3 cellular contexts compared by ENCODE assay signal in genomic region chr19:15456441-15456840, GRCh38.
TF ChIP-seq lines count a peak whose summit lies in the region.

No MANE protein-coding gene starts in this region.

TF ChIP-seq in IMR-90, 13 proteins besides CTCF, POLR2A, EP300 and RAD21:
- TF ChIP-seq NFE2L2 (IDR thresholded peaks at IDR 0.05; ENCODE audit: low read depth, low read length) (no peak), CHD1 (IDR thresholded peaks at IDR 0.05; ENCODE audit: low read depth, low read length) (no peak), MAFK (IDR thresholded peaks at IDR 0.05; ENCODE audit: low read depth, low read length) (no peak), MAZ (IDR thresholded peaks at IDR 0.05; ENCODE audit: borderline replicate concordance, low read depth, low read length) (no peak), MXI1 (IDR thresholded peaks at IDR 0.05; ENCODE audit: borderline replicate concordance, low read depth, low read length) (no peak), CEBPB (IDR thresholded peaks at IDR 0.05; ENCODE audit: low read depth, low read length) (no peak), RCOR1 (IDR thresholded peaks at IDR 0.05; ENCODE audit: insufficient replicate concordance, low read length) (no peak), SMC3 (IDR thresholded peaks at IDR 0.05; ENCODE audit: low read depth, low read length) (no peak), FOS (IDR thresholded peaks at IDR 0.05; ENCODE audit: low read depth, low read length) (no peak), BHLHE40 (IDR thresholded peaks at IDR 0.05; ENCODE audit: low read depth, low read length) (no peak), RFX5 (IDR thresholded peaks at IDR 0.05; ENCODE audit: low read depth, low read length) (no peak)
- TF ChIP-seq, protein P1, sequence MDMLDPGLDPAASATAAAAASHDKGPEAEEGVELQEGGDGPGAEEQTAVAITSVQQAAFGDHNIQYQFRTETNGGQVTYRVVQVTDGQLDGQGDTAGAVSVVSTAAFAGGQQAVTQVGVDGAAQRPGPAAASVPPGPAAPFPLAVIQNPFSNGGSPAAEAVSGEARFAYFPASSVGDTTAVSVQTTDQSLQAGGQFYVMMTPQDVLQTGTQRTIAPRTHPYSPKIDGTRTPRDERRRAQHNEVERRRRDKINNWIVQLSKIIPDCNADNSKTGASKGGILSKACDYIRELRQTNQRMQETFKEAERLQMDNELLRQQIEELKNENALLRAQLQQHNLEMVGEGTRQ (IDR thresholded peaks at IDR 0.05; ENCODE audit: low read depth, low read length), result no peak
- TF ChIP-seq, protein P2, sequence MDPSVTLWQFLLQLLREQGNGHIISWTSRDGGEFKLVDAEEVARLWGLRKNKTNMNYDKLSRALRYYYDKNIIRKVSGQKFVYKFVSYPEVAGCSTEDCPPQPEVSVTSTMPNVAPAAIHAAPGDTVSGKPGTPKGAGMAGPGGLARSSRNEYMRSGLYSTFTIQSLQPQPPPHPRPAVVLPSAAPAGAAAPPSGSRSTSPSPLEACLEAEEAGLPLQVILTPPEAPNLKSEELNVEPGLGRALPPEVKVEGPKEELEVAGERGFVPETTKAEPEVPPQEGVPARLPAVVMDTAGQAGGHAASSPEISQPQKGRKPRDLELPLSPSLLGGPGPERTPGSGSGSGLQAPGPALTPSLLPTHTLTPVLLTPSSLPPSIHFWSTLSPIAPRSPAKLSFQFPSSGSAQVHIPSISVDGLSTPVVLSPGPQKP (IDR thresholded peaks at IDR 0.05; ENCODE audit: borderline replicate concordance, low read depth, low read length), result no peak

TF ChIP-seq in H1, 55 proteins besides CTCF, POLR2A, EP300 and RAD21:
- no peak for TF ChIP-seq SP4 (IDR thresholded peaks at IDR 0.05; ENCODE audit: low read length)
- TF ChIP-seq SP2 (IDR thresholded peaks at IDR 0.05; ENCODE audit: low read length), result no peak
- TF ChIP-seq MAX (IDR thresholded peaks at IDR 0.05), result no peak

TF ChIP-seq in neural cell, 6 proteins besides CTCF, POLR2A, EP300 and RAD21:
- no peak for TF ChIP-seq EZH2 (IDR thresholded peaks at IDR 0.05; ENCODE audit: borderline replicate concordance, insufficient read depth, low read length, poor library complexity, severe bottlenecking)
- TF ChIP-seq POLR2AphosphoS5 (IDR thresholded peaks at IDR 0.05), result no peak
- TF ChIP-seq TAF1 (IDR thresholded peaks at IDR 0.05; ENCODE audit: low read depth), result no peak
- TF ChIP-seq MXI1 (conservative IDR thresholded peaks at IDR 0.05; ENCODE audit: poor library complexity, severe bottlenecking), result no peak
- no peak for TF ChIP-seq SMC3 (conservative IDR thresholded peaks at IDR 0.05; ENCODE audit: poor library complexity)
- TF ChIP-seq, protein P3, sequence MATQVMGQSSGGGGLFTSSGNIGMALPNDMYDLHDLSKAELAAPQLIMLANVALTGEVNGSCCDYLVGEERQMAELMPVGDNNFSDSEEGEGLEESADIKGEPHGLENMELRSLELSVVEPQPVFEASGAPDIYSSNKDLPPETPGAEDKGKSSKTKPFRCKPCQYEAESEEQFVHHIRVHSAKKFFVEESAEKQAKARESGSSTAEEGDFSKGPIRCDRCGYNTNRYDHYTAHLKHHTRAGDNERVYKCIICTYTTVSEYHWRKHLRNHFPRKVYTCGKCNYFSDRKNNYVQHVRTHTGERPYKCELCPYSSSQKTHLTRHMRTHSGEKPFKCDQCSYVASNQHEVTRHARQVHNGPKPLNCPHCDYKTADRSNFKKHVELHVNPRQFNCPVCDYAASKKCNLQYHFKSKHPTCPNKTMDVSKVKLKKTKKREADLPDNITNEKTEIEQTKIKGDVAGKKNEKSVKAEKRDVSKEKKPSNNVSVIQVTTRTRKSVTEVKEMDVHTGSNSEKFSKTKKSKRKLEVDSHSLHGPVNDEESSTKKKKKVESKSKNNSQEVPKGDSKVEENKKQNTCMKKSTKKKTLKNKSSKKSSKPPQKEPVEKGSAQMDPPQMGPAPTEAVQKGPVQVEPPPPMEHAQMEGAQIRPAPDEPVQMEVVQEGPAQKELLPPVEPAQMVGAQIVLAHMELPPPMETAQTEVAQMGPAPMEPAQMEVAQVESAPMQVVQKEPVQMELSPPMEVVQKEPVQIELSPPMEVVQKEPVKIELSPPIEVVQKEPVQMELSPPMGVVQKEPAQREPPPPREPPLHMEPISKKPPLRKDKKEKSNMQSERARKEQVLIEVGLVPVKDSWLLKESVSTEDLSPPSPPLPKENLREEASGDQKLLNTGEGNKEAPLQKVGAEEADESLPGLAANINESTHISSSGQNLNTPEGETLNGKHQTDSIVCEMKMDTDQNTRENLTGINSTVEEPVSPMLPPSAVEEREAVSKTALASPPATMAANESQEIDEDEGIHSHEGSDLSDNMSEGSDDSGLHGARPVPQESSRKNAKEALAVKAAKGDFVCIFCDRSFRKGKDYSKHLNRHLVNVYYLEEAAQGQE (IDR thresholded peaks at IDR 0.05; ENCODE audit: borderline replicate concordance), result no peak
